Comparison of ENCODE assay signal across 8 cellular contexts in the genomic region with DNA sequence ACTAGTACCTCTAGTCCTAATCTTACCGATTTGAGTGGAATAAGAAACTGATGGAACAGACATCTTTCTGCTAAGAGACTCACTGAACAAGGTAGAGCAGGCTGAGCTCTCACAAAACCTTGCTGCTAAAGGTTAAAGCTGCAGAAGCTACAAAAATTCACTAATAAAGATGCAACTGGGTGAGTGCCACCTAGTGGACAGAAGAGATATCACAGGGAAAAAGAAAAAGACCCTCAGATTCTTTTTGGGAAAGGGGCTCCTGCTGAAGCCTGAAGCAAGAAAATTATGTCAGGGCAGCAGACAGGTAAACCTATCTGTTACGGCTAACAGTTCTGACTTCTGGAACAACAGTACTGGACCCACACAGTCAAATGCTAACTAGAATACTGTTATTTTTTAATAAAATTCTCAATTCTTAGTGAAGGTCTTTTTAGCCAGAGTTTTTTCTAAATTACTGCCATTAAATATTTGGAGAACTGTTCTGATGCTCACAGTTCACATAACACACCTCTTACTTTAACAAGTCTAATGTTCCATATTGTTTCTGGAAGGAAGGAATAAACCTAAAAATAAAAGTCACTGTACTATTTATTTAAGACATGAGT. TPM values are rescaled to one million over a fixed set of nuclear protein-coding genes. Genes with fewer than 3 reads are reported as not detected.
A peak's percentile ranks its signal among the peaks of the same experiment; 100 is the strongest.
DNase-seq lines count a peak whose midpoint lies in the region; ATAC-seq lines count a peak whose summit lies in the region.

No MANE protein-coding gene starts in this region.

- peak overlapping the region; percentile 78 for H3K27ac ChIP-seq in epithelial cell of prostate

- ATAC-seq in GM18511 (IDR thresholded peaks at IDR 0.05; ENCODE audit: unreplicated experiment) (no peak), esophagus mucosa (no peak)

- DNase-seq in NCI-H82 (lab: John Stamatoyannopoulos, UW) (peak; percentile 26), NCI-H82 treated with DMSO at 0.1 percent for 48 hours (lab: John Stamatoyannopoulos, UW; ENCODE audit: unreplicated experiment) (no peak), NCI-H69 (lab: John Stamatoyannopoulos, UW) (peak; percentile 34), epithelial cell of prostate (ENCODE audit: low read depth, low spot score) (no peak), renal cortical epithelial cell (ENCODE audit: low read depth) (peak; percentile 19)
- DNase-seq in effector CD4-positive, alpha-beta T cell: no peak

RNA-seq across cellular contexts. Expression of a gene that starts 51.2 kb away (rescaled TPM):
- total RNA-seq in renal cortical epithelial cell (73.1 and 113 TPM in 2 replicates), esophagus mucosa (108 TPM)

Comparison
In these comparisons a context has a peak if more than half of its experiments do, and no peak if none do; other contexts are left out.
1. DNase-seq: peak in NCI-H82 (single experiment), NCI-H69 (single experiment) and renal cortical epithelial cell (single experiment); none in NCI-H82 treated with DMSO at 0.1 percent for 48 hours (single experiment), epithelial cell of prostate (single experiment) and effector CD4-positive, alpha-beta T cell (single experiment).